Comparison of ENCODE assay signal across 10 cellular contexts in genomic region chr1:212606042-212606733, GRCh38. TPM values are rescaled to one million over a fixed set of nuclear protein-coding genes. Genes with fewer than 3 reads are reported as not detected.
DNase-seq lines count a peak whose midpoint lies in the region; ATAC-seq and TF ChIP-seq lines count a peak whose summit lies in the region.
"Had no signal": no experiment of that assay in that cellular context is flagged by ENCODE, and none has a peak within 500 bp of the region (broad histone marks: within the 10 kb centered on the region; RNA-seq: fewer than 3 reads in every experiment).

No MANE protein-coding gene starts in this region.

- no peak for TF ChIP-seq CTCF in heart right ventricle (IDR thresholded peaks at IDR 0.05)
- no peak for TF ChIP-seq CTCF in upper lobe of right lung (IDR thresholded peaks at IDR 0.05)

- ATAC-seq in heart right ventricle (no peak), Right ventricle myocardium superior (ENCODE audit: poor library complexity) (no peak), upper lobe of right lung (no peak), HG03342 (IDR thresholded peaks at IDR 0.05; ENCODE audit: unreplicated experiment) (no peak)

- WGBS in heart right ventricle, 2 donors = 5 to 7% methylated on average over 9 of the region's 9 CpGs
- WGBS in mesodermal cell (ENCODE audit: insufficient coverage in 2 of 2), 2 experiments = 0% methylated on average over 2 of the region's 9 CpGs

- H3K9ac ChIP-seq in adipocyte (ENCODE audit: low read length) = no peak overlapping the region

- H3K36me3 ChIP-seq in heart right ventricle (no peaks in the 10 kb centered on the region), adipocyte (ENCODE audit: control insufficient read depth, insufficient read depth, low read length, severe bottlenecking) (no peaks in the 10 kb centered on the region), mesodermal cell (ENCODE audit: control insufficient read depth, insufficient read depth, low read length) (no peaks in the 10 kb centered on the region), upper lobe of right lung (no peaks in the 10 kb centered on the region)

- peaks cover 11 to 47% (median 42%) of the 10 kb centered on the region in 9 donors for H3K4me1 ChIP-seq in heart right ventricle
- peaks cover 44% of the 10 kb centered on the region for H3K4me1 ChIP-seq in adipocyte (ENCODE audit: control insufficient read depth, insufficient read depth, low read length)
- peaks cover 38% of the 10 kb centered on the region for H3K4me1 ChIP-seq in mesodermal cell (ENCODE audit: control insufficient read depth, insufficient read depth, low read length, poor library complexity, severe bottlenecking)
- peaks cover 36% of the 10 kb centered on the region for H3K4me1 ChIP-seq in upper lobe of right lung

- no peak for DNase-seq in heart right ventricle
- no peak for DNase-seq in Right ventricle myocardium superior
- DNase-seq in adipocyte (ENCODE audit: low read depth) = peak; percentile 33
- DNase-seq in upper lobe of right lung = no peak
- no peak for DNase-seq in stimulated activated naive CD4-positive, alpha-beta T cell treated with Interleukin-2 at 50 U/mL for 16 hours (lab: John Stamatoyannopoulos, UW)
- DNase-seq in NCI-H187 (lab: John Stamatoyannopoulos, UW) = no peak
- DNase-seq: DND-41, NCI-H446 treated with DMSO at 0.1 percent for 48 hours had no signal

- H3K27ac ChIP-seq in heart right ventricle (peak overlapping the region in 5 of 10 donors; percentile 6 to 100 (median 95)), mesodermal cell (ENCODE audit: low read depth, low read length, severe bottlenecking) (peak overlapping the region; percentile 89), upper lobe of right lung (peak overlapping the region; percentile 97)

- intact Hi-C loops in heart right ventricle (cut with DNase I) = loop anchor here in 6 of 10 donors (2.0 to 5.0 kb wide), 3 partner anchors 39 to 129 kb away; no protein-coding TSS in a partner anchor
- intact Hi-C loops in Right ventricle myocardium superior (cut with DNase I) = no loop called here
- intact Hi-C loops in upper lobe of right lung (cut with DNase I) = no loop called here

- H3K27me3 ChIP-seq in heart right ventricle (peaks cover 0 to 87% (median 2%) of the 10 kb centered on the region in 7 donors), adipocyte (replicated peaks; ENCODE audit: control insufficient read depth, insufficient read depth, low read length) (peaks cover 45% of the 10 kb centered on the region), upper lobe of right lung (peaks cover 20% of the 10 kb centered on the region)

- H3K9me3 ChIP-seq in heart right ventricle = no peaks in the 10 kb centered on the region
- H3K9me3 ChIP-seq in adipocyte (ENCODE audit: control insufficient read depth, low read length) = no peaks in the 10 kb centered on the region
- H3K9me3 ChIP-seq in mesodermal cell (ENCODE audit: control insufficient read depth, low read length) = no peaks in the 10 kb centered on the region
- no peaks in the 10 kb centered on the region for H3K9me3 ChIP-seq in upper lobe of right lung

- peak overlapping the region in 9 of 10 donors; percentile 63 to 95 (median 81) for H3K4me3 ChIP-seq in heart right ventricle
- peak overlapping the region; percentile 84 for H3K4me3 ChIP-seq in adipocyte (ENCODE audit: low read length)
- H3K4me3 ChIP-seq in mesodermal cell (ENCODE audit: extremely low read depth, insufficient read depth, low read length, poor library complexity, severe bottlenecking) = peak overlapping the region; percentile 84
- peak overlapping the region; percentile 78 for H3K4me3 ChIP-seq in upper lobe of right lung

RNA-seq across cellular contexts. Expression of gene ATF3, which starts 2.4 kb away (rescaled TPM):
- total RNA-seq in heart right ventricle (100 to 1,000 TPM in 1 of 10 donors, 10 to 100 TPM in 8, 1 to 10 TPM in 1; 8.4 to 684 (median 25.9) TPM), Right ventricle myocardium superior (15.4 TPM), upper lobe of right lung (28.9 TPM)
- 10 to 100 TPM; 16.9 to 40.0 TPM for polyA plus RNA-seq in heart right ventricle
- 36.3 TPM for polyA plus RNA-seq in mesodermal cell (2013, experiment 1 of 2)
- 47.8 TPM for polyA plus RNA-seq in mesodermal cell (2013, experiment 2 of 2)

Comparison
In these comparisons a context has a peak if more than half of its experiments do, and no peak if none do; other contexts are left out.
1. intact Hi-C loops: an anchor here in heart right ventricle (2.0 to 5.0 kb wide); none called in Right ventricle myocardium superior and upper lobe of right lung.